ENCODE assay signal across 33 cellular contexts in the genomic region with DNA sequence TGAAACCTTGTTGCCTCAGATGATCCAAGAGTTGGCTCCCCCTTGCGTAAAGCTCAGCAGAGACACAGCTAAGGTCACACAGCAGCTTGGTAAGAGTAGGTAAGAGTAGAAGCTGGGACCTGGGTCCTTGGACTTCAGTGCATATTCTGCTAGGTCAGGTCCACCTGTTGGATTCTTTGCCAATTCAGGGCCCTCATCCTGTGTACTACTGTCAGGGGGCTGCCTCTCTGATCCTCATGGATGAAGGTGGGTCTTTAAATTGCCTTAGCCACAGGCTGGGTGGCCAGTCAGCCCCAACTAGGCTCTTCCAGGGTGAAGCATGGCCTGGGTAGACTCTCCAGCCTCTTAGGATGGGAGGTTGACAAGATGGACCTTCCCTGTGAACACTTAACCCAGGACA.
"Had no signal": no experiment of that assay in that cellular context is flagged by ENCODE, and none has a peak within 500 bp of the region (broad histone marks: within the 10 kb centered on the region; RNA-seq: fewer than 3 reads in every experiment).

No MANE protein-coding gene starts in this region.

- H3K36me3 ChIP-seq: adrenal gland, ascending aorta, breast epithelium, cardiac muscle cell, colonic mucosa, esophagus squamous epithelium, gastroesophageal sphincter, WERI-Rb-1 had no signal

- H3K4me1 ChIP-seq: breast epithelium, colonic mucosa, gastroesophageal sphincter had no signal

- H3K9me3 ChIP-seq: adrenal gland, ascending aorta, breast epithelium, colonic mucosa, esophagus squamous epithelium, gastroesophageal sphincter, heart right ventricle had no signal

- H3K4me3 Mint-ChIP-seq: activated B cell treated with CpG ODN at 0.5 μM for 24 hours; activated CD8-positive, alpha-beta T cell treated with anti-CD3 and anti-CD28 coated beads for 36 hours; activated naive CD4-positive, alpha-beta T cell treated with anti-CD3 and anti-CD28 coated beads for 36 hours; activated naive CD4-positive, alpha-beta T cell treated with anti-CD3 and anti-CD28 coated beads, Interleukin-2, amount 50 U/mL, for 24 hours; activated naive CD8-positive, alpha-beta T cell treated with anti-CD3 and anti-CD28 coated beads for 36 hours; activated naive CD8-positive, alpha-beta T cell treated with anti-CD3 and anti-CD28 coated beads, Interleukin-2, amount 50 U/mL, for 24 hours; activated T-helper 1 cell treated with anti-CD3 and anti-CD28 coated beads, Interleukin-12 subunit alpha, Interleukin-12 subunit beta, Interleukin-2, Interleukin-4 antibody, amounts not matched to agents 30 ng/mL and 10 ng/mL and 1 ng/mL, durations not matched to agents 14 hours and 24 hours and 36 hours; brain; dendritic cell treated with granulocyte-macrophage colony-stimulating factor and Interleukin-4, amounts not matched to agents 40 ng/mL and 50 ng/mL, for 4 days; T-cell; T-helper 1 cell treated with Interleukin-12 subunit alpha and Interleukin-12 subunit beta and Interleukin-4 antibody, amounts not matched to agents 30 μg/mL and 1 μg/mL, for 36 hours had no signal

- H3K27ac Mint-ChIP-seq: activated B cell treated with CpG ODN at 0.5 μM for 24 hours; activated CD8-positive, alpha-beta T cell treated with anti-CD3 and anti-CD28 coated beads for 36 hours; activated naive CD4-positive, alpha-beta T cell treated with anti-CD3 and anti-CD28 coated beads for 36 hours; activated naive CD4-positive, alpha-beta T cell treated with anti-CD3 and anti-CD28 coated beads, Interleukin-2, amount 50 U/mL, for 24 hours; activated naive CD8-positive, alpha-beta T cell treated with anti-CD3 and anti-CD28 coated beads for 36 hours; activated naive CD8-positive, alpha-beta T cell treated with anti-CD3 and anti-CD28 coated beads, Interleukin-2, amount 50 U/mL, for 24 hours; activated T-helper 1 cell treated with anti-CD3 and anti-CD28 coated beads, Interleukin-12 subunit alpha, Interleukin-12 subunit beta, Interleukin-2, Interleukin-4 antibody, amounts not matched to agents 30 ng/mL and 10 ng/mL and 1 ng/mL, durations not matched to agents 14 hours and 24 hours and 36 hours; activated T-helper 2 cell treated with anti-CD3 and anti-CD28 coated beads, Interferon-gamma antibody, Interleukin-2, Interleukin-4, amounts not matched to agents 10 μg/mL and 5 μg/mL and 100 μg/mL, durations not matched to agents 14 hours and 24 hours and 36 hours; brain; dendritic cell treated with granulocyte-macrophage colony-stimulating factor and Interleukin-4, amounts not matched to agents 40 ng/mL and 50 ng/mL, for 4 days; T-cell; T-helper 1 cell treated with Interleukin-12 subunit alpha and Interleukin-12 subunit beta and Interleukin-4 antibody, amounts not matched to agents 30 μg/mL and 1 μg/mL, for 36 hours had no signal

- H3K27me3 Mint-ChIP-seq: activated B cell treated with CpG ODN at 0.5 μM for 24 hours; activated CD8-positive, alpha-beta T cell treated with anti-CD3 and anti-CD28 coated beads for 36 hours; activated naive CD4-positive, alpha-beta T cell treated with anti-CD3 and anti-CD28 coated beads, Interleukin-2, amount 50 U/mL, for 24 hours; activated naive CD8-positive, alpha-beta T cell treated with anti-CD3 and anti-CD28 coated beads for 36 hours; activated naive CD8-positive, alpha-beta T cell treated with anti-CD3 and anti-CD28 coated beads, Interleukin-2, amount 50 U/mL, for 24 hours; brain; dendritic cell treated with granulocyte-macrophage colony-stimulating factor and Interleukin-4, amounts not matched to agents 40 ng/mL and 50 ng/mL, for 4 days had no signal

- DNase-seq: activated B cell treated with CpG ODN at 0.5 μM for 24 hours; activated CD4-positive, alpha-beta T cell treated with anti-CD3 and anti-CD28 coated beads for 48 hours; activated CD4-positive, alpha-beta T cell treated with anti-CD3 and anti-CD28 coated beads, Interleukin-2, amount 50 U/mL, for 1 hour; activated CD4-positive, alpha-beta T cell treated with anti-CD3 and anti-CD28 coated beads, Interleukin-2, amount 50 U/mL, for 48 hours; activated CD8-positive, alpha-beta memory T cell treated with anti-CD3 and anti-CD28 coated beads for 24 hours; activated CD8-positive, alpha-beta T cell treated with anti-CD3 and anti-CD28 coated beads for 36 hours; activated effector memory CD4-positive, alpha-beta T cell treated with anti-CD3 and anti-CD28 coated beads, Interleukin-2, amount 50 U/mL, for 16 hours; activated naive CD4-positive, alpha-beta T cell treated with anti-CD3 and anti-CD28 coated beads for 36 hours; activated naive CD8-positive, alpha-beta T cell treated with anti-CD3 and anti-CD28 coated beads for 36 hours; activated naive CD8-positive, alpha-beta T cell treated with anti-CD3 and anti-CD28 coated beads, Interleukin-2, amount 50 U/mL, for 24 hours; activated T-cell treated with anti-CD3 and anti-CD28 coated beads, Interleukin-2, amount 50 U/mL, for 48 hours; adrenal gland; central memory CD4-positive, alpha-beta T cell; cerebellar nuclear complex; colonic mucosa; dorsolateral prefrontal cortex; effector memory CD4-positive, alpha-beta T cell; esophagus squamous epithelium; foreskin melanocyte; heart right ventricle; T-cell; T-helper 9 cell; WERI-Rb-1 had no signal

- H3K4me1 Mint-ChIP-seq: brain had no signal

- H3K27ac ChIP-seq: adrenal gland, ascending aorta, breast epithelium, cardiac muscle cell, colonic mucosa, dorsolateral prefrontal cortex, esophagus squamous epithelium, gastroesophageal sphincter, heart right ventricle, WERI-Rb-1 had no signal

- H3K36me3 Mint-ChIP-seq: activated naive CD4-positive, alpha-beta T cell treated with anti-CD3 and anti-CD28 coated beads, Interleukin-2, amount 50 U/mL, for 24 hours; activated naive CD8-positive, alpha-beta T cell treated with anti-CD3 and anti-CD28 coated beads for 36 hours; brain; T-cell had no signal

- H3K27me3 ChIP-seq: ascending aorta, cardiac muscle cell, colonic mucosa, esophagus squamous epithelium, gastroesophageal sphincter had no signal

- H3K4me3 ChIP-seq: adrenal gland, ascending aorta, breast epithelium, cardiac muscle cell, colonic mucosa, dorsolateral prefrontal cortex, esophagus squamous epithelium, gastroesophageal sphincter, heart right ventricle had no signal

- H3K9me3 Mint-ChIP-seq: activated B cell treated with CpG ODN at 0.5 μM for 24 hours; activated CD8-positive, alpha-beta T cell treated with anti-CD3 and anti-CD28 coated beads for 36 hours; activated naive CD4-positive, alpha-beta T cell treated with anti-CD3 and anti-CD28 coated beads for 36 hours; activated naive CD4-positive, alpha-beta T cell treated with anti-CD3 and anti-CD28 coated beads, Interleukin-2, amount 50 U/mL, for 24 hours; activated naive CD8-positive, alpha-beta T cell treated with anti-CD3 and anti-CD28 coated beads for 36 hours; activated naive CD8-positive, alpha-beta T cell treated with anti-CD3 and anti-CD28 coated beads, Interleukin-2, amount 50 U/mL, for 24 hours; activated T-helper 1 cell treated with anti-CD3 and anti-CD28 coated beads, Interleukin-12 subunit alpha, Interleukin-12 subunit beta, Interleukin-2, Interleukin-4 antibody, amounts not matched to agents 30 ng/mL and 10 ng/mL and 1 ng/mL, durations not matched to agents 14 hours and 24 hours and 36 hours; activated T-helper 2 cell treated with anti-CD3 and anti-CD28 coated beads, Interferon-gamma antibody, Interleukin-2, Interleukin-4, amounts not matched to agents 10 μg/mL and 5 μg/mL and 100 μg/mL, durations not matched to agents 14 hours and 24 hours and 36 hours; brain; dendritic cell treated with granulocyte-macrophage colony-stimulating factor and Interleukin-4, amounts not matched to agents 40 ng/mL and 50 ng/mL, for 4 days; T-cell; T-helper 1 cell treated with Interleukin-12 subunit alpha and Interleukin-12 subunit beta and Interleukin-4 antibody, amounts not matched to agents 30 μg/mL and 1 μg/mL, for 36 hours had no signal
